Comparison of ENCODE assay signal across 8 cellular contexts in the genomic region with DNA sequence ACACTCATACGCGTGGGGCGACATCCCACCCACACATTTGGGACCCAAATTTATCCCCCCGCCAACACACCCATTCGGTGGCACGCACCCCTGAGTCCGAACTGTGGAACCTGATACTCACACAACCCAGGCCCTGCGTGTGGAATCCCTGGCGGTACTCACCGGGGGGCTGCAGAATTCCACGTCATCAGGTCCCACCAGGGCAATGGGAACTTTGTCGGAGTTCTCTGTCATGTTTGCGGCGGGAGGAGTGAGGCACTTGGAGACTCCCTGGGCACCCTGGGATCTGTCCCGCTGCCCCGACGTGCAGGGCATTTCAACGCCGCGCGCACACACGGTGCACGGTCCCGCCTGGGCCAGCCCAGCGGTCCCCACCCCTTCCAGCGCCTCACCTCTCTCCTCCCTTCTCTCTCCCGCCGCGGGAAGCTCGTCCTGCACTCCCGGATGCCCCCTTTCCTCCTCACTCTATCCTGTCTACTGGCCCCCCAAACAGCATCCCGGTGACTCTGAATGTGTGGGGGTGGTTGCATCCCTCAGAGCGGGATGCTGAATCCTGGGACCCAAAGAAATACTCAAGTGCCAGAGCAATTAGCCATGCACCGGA. TPM values are rescaled to one million over a fixed set of nuclear protein-coding genes. Genes with fewer than 3 reads are reported as not detected.
DNase-seq lines count a peak whose midpoint lies in the region; ATAC-seq and FAIRE-seq lines count a peak whose summit lies in the region.
"Had no signal": no experiment of that assay in that cellular context is flagged by ENCODE, and none has a peak within 500 bp of the region (broad histone marks: within the 10 kb centered on the region; RNA-seq: fewer than 3 reads in every experiment).

A gene (minus strand): TSS at position 353 of the 604 bp plus-strand sequence. CDS start 119 bp downstream, at position 234.

- DNase-seq in adipocyte (ENCODE audit: low read depth) (no peak), GM19239 (ENCODE audit: insufficient read length, low spot score) (no peak), 8988T (no peak), Kasumi-1 (lab: John Stamatoyannopoulos, UW) (no peak)
- DNase-seq: T-helper 9 cell had no signal

- no peak within 1 kb of the TSS for H3K9ac ChIP-seq in adipocyte (ENCODE audit: low read length)
- peak within 1 kb of the TSS; percentile 83 for H3K9ac ChIP-seq in iPS-20b (ENCODE audit: low read depth, low read length)
- no peak within 1 kb of the TSS for H3K9ac ChIP-seq in skeletal muscle tissue (ENCODE audit: low read depth in 1 of 3, low read length in 3 of 3)

- no peaks in the 10 kb centered on the region for H3K9me3 ChIP-seq in adipocyte (ENCODE audit: control insufficient read depth, low read length)
- no peaks in the 10 kb centered on the region for H3K9me3 ChIP-seq in iPS-20b (ENCODE audit: insufficient read depth, low read depth, low read length)
- no peaks in the 10 kb centered on the region for H3K9me3 ChIP-seq in skeletal muscle tissue (ENCODE audit: control insufficient read depth in 3 of 3, low read length in 3 of 3)

- H3K27ac ChIP-seq in iPS-20b (ENCODE audit: low read length) (peak within 1 kb of the TSS; percentile 22), skeletal muscle tissue (ENCODE audit: low read depth, low read length) (no peak within 1 kb of the TSS)

- H3K4me3 ChIP-seq in adipocyte (ENCODE audit: low read length) (peak within 1 kb of the TSS; percentile 50), iPS-20b (ENCODE audit: low read length) (peak within 1 kb of the TSS; percentile 86), skeletal muscle tissue (ENCODE audit: low read length in 3 of 3) (peak within 1 kb of the TSS; percentile 9 to 58 (median 51))

- no peak for FAIRE-seq in GM19239 (lab: Jason Lieb, UNC)

- H3K36me3 ChIP-seq in adipocyte (ENCODE audit: control insufficient read depth, insufficient read depth, low read length, severe bottlenecking) (no peaks in the 10 kb centered on the region), iPS-20b (ENCODE audit: insufficient read depth, low read depth, low read length) (peaks cover 5% of the 10 kb centered on the region; the same call in 1 of the 2 replicates), skeletal muscle tissue (ENCODE audit: control insufficient read depth in 3 of 3, insufficient read depth in 3 of 3, low read length in 3 of 3) (no peaks in the 10 kb centered on the region)

- H3K4me1 ChIP-seq in adipocyte (ENCODE audit: control insufficient read depth, insufficient read depth, low read length) (peaks cover 3% of the 10 kb centered on the region), iPS-20b (ENCODE audit: insufficient read depth, low read length) (peaks cover 32% of the 10 kb centered on the region; the same call in 1 of the 2 replicates), skeletal muscle tissue (ENCODE audit: control insufficient read depth in 3 of 3, insufficient read depth in 3 of 3, low read length in 3 of 3) (peaks cover 0 to 4% (median 0%) of the 10 kb centered on the region in 3 donors)

- peak; percentile 18 for ATAC-seq in HG02870 (IDR thresholded peaks at IDR 0.05; ENCODE audit: unreplicated experiment)

- H3K27me3 ChIP-seq in adipocyte (replicated peaks; ENCODE audit: control insufficient read depth, insufficient read depth, low read length): peaks cover 53% of the 10 kb centered on the region
- H3K27me3 ChIP-seq in iPS-20b (ENCODE audit: insufficient read depth, low read length): peaks cover 22% of the 10 kb centered on the region
- H3K27me3 ChIP-seq in skeletal muscle tissue (ENCODE audit: control insufficient read depth in 3 of 3, insufficient read depth in 3 of 3, low read length in 3 of 3): peaks cover 21 to 26% (median 26%) of the 10 kb centered on the region in 3 donors

RNA-seq across cellular contexts. Expression of the gene that starts here (rescaled TPM):
- total RNA-seq in skeletal muscle tissue: 3.7 TPM
